ENCODE assay signal across 25 cellular contexts in genomic region chr19:37306383-37306963, GRCh38.
"Had no signal": no experiment of that assay in that cellular context is flagged by ENCODE, and none has a peak within 500 bp of the region (broad histone marks: within the 10 kb centered on the region; RNA-seq: fewer than 3 reads in every experiment).

No MANE protein-coding gene starts in this region.

- DNase-seq: hippocampal formation; kidney glomerular epithelial cell; left cardiac atrium; left ventricle myocardium superior; lower lobe of right lung; mammary epithelial cell; mesenchymal stem cell; naive thymus-derived CD8-positive, alpha-beta T cell; nucleus accumbens; stimulated activated CD4-positive, alpha-beta T cell treated with anti-CD3 and anti-CD28 coated beads, Interleukin-4, amount 100 ng/mL, for 24 hours; stimulated activated naive CD4-positive, alpha-beta T cell; uterus had no signal

- H3K9me3 ChIP-seq: lower lobe of right lung, right atrium auricular region, uterus had no signal

- H3K4me3 Mint-ChIP-seq: naive thymus-derived CD8-positive, alpha-beta T cell; nephron; neural crest cell; stimulated activated effector memory CD8-positive, alpha-beta T cell treated with anti-CD3 and anti-CD28 coated beads, Interleukin-12 subunit alpha, Interleukin-12 subunit beta, amount 100 ng/mL, for 72 hours; stimulated activated naive CD8-positive, alpha-beta T cell treated with anti-CD3 and anti-CD28 coated beads, Interleukin-15, Interleukin-2, amounts not matched to agents 100 ng/mL and 50 ng/mL, for 24 hours; type B pancreatic cell had no signal

- H3K9me3 Mint-ChIP-seq: type B pancreatic cell had no signal

- H3K27me3 ChIP-seq: right atrium auricular region, suprapubic skin, tibial nerve, uterus had no signal

- H3K27ac Mint-ChIP-seq: naive thymus-derived CD8-positive, alpha-beta T cell; nephron; progenitor cell of endocrine pancreas; stimulated activated effector memory CD8-positive, alpha-beta T cell treated with anti-CD3 and anti-CD28 coated beads, Interleukin-12 subunit alpha, Interleukin-12 subunit beta, amount 100 ng/mL, for 72 hours; stimulated activated naive CD8-positive, alpha-beta T cell treated with anti-CD3 and anti-CD28 coated beads, Interleukin-15, Interleukin-2, amounts not matched to agents 100 ng/mL and 50 ng/mL, for 24 hours; type B pancreatic cell had no signal

- H3K36me3 Mint-ChIP-seq: stimulated activated effector memory CD8-positive, alpha-beta T cell treated with anti-CD3 and anti-CD28 coated beads, Interleukin-12 subunit alpha, Interleukin-12 subunit beta, amount 100 ng/mL, for 72 hours; type B pancreatic cell had no signal

- ATAC-seq: left cardiac atrium; left lobe of liver; left ventricle myocardium superior; lower lobe of right lung; naive thymus-derived CD8-positive, alpha-beta T cell; sciatic nerve; stimulated activated effector memory CD8-positive, alpha-beta T cell treated with anti-CD3 and anti-CD28 coated beads, Interleukin-12 subunit alpha, Interleukin-12 subunit beta, amount 100 ng/mL, for 72 hours had no signal

- H3K36me3 ChIP-seq: lower lobe of right lung, right atrium auricular region, suprapubic skin, tibial nerve, uterus had no signal

- H3K4me1 ChIP-seq: lower lobe of right lung, parathyroid adenoma, right atrium auricular region, suprapubic skin, tibial nerve, uterus had no signal

- H3K27me3 Mint-ChIP-seq: progenitor cell of endocrine pancreas, type B pancreatic cell had no signal

- H3K4me3 ChIP-seq: lower lobe of right lung, right atrium auricular region, skin epidermis, suprapubic skin, tibial nerve, uterus had no signal

- H3K4me1 Mint-ChIP-seq: nephron; stimulated activated effector memory CD8-positive, alpha-beta T cell treated with anti-CD3 and anti-CD28 coated beads, Interleukin-12 subunit alpha, Interleukin-12 subunit beta, amount 100 ng/mL, for 72 hours had no signal

- H3K27ac ChIP-seq: lower lobe of right lung, parathyroid adenoma, right atrium auricular region, skin epidermis, suprapubic skin, tibial nerve, uterus had no signal
